In genomic region chr7:110868458-110868857, GRCh38 we compare ENCODE assay signal across 21 cellular contexts.
"Had no signal": no experiment of that assay in that cellular context is flagged by ENCODE, and none has a peak within 500 bp of the region (broad histone marks: within the 10 kb centered on the region; RNA-seq: fewer than 3 reads in every experiment).

No MANE protein-coding gene starts in this region.

- FAIRE-seq: endothelial cell of umbilical vein had no signal

- H3K4me3 Mint-ChIP-seq: activated CD4-positive, alpha-beta memory T cell treated with anti-CD3 and anti-CD28 coated beads for 36 hours; activated naive CD8-positive, alpha-beta T cell; stimulated activated naive CD8-positive, alpha-beta T cell treated with anti-CD3 and anti-CD28 coated beads, Interleukin-15, Interleukin-2, amounts not matched to agents 100 ng/mL and 50 ng/mL, for 24 hours; T-cell; WTC11 had no signal

- H3K4me1 ChIP-seq: left ventricle myocardium inferior, vagina had no signal

- H3K4me3 ChIP-seq: esophagus squamous epithelium, left ventricle myocardium inferior, vagina had no signal

- DNase-seq: activated CD4-positive, alpha-beta memory T cell treated with anti-CD3 and anti-CD28 coated beads for 36 hours; activated CD4-positive, alpha-beta T cell treated with anti-CD3 and anti-CD28 coated beads for 4 hours; activated T-cell treated with anti-CD3 and anti-CD28 coated beads for 4 hours; amygdala; cortex of kidney; effector CD8-positive, alpha-beta T cell; esophagus squamous epithelium; foreskin melanocyte; head of caudate nucleus; kidney glomerular epithelial cell; left ventricle myocardium inferior; mammary epithelial cell; occipital lobe; posterior cingulate gyrus; T-cell; trophoblast cell had no signal

- H3K27ac Mint-ChIP-seq: activated CD4-positive, alpha-beta memory T cell treated with anti-CD3 and anti-CD28 coated beads for 36 hours; activated naive CD8-positive, alpha-beta T cell; stimulated activated naive CD8-positive, alpha-beta T cell treated with anti-CD3 and anti-CD28 coated beads, Interleukin-15, Interleukin-2, amounts not matched to agents 100 ng/mL and 50 ng/mL, for 24 hours; T-cell; WTC11 had no signal

- H3K27me3 ChIP-seq: esophagus squamous epithelium, vagina had no signal

- H3K27me3 Mint-ChIP-seq: activated CD4-positive, alpha-beta memory T cell treated with anti-CD3 and anti-CD28 coated beads for 36 hours; activated naive CD8-positive, alpha-beta T cell; stimulated activated naive CD8-positive, alpha-beta T cell treated with anti-CD3 and anti-CD28 coated beads, Interleukin-15, Interleukin-2, amounts not matched to agents 100 ng/mL and 50 ng/mL, for 24 hours; T-cell had no signal

- H3K9me3 ChIP-seq: esophagus squamous epithelium, vagina had no signal

- H3K27ac ChIP-seq: esophagus squamous epithelium, left ventricle myocardium inferior, vagina had no signal

- H3K4me1 Mint-ChIP-seq: T-cell had no signal

- H3K36me3 ChIP-seq: esophagus squamous epithelium, left ventricle myocardium inferior, vagina had no signal
